In genomic region chr19:45187421-45188100, GRCh38 we compare ENCODE assay signal across 6 cellular contexts. TPM values are rescaled to one million over a fixed set of nuclear protein-coding genes. Genes with fewer than 3 reads are reported as not detected.
DNase-seq lines count a peak whose midpoint lies in the region; ATAC-seq lines count a peak whose summit lies in the region.

No MANE protein-coding gene starts in this region.

- no peak overlapping the region for H3K4me3 Mint-ChIP-seq in T-cell

- H3K27me3 Mint-ChIP-seq in T-cell = no peaks in the 10 kb centered on the region

- CTCF ChIA-PET in T-cell (lab: Charles Lee) = interaction anchor here in 1 of 2 donors (0.6 to 1.2 kb wide), 2 partner anchors 68 to 151 kb away, joined by 4 read pairs; no protein-coding TSS in a partner anchor

- DNase-seq in activated CD4-positive, alpha-beta T cell treated with anti-CD3 and anti-CD28 coated beads for 48 hours = peak; percentile 30
- DNase-seq in activated CD4-positive, alpha-beta T cell treated with anti-CD3 and anti-CD28 coated beads for 4 hours = no peak
- DNase-seq in T-cell = peak in 18 of 34 experiments; percentile 11 to 36 (median 18)
- peak; percentile 80 for DNase-seq in left kidney (ENCODE audit: low read depth, low spot score)

- ATAC-seq in T-cell (replicated peaks in 1 of 4) (peak; percentile 78 to 87 (median 82)), GM18909 (IDR thresholded peaks at IDR 0.05; ENCODE audit: poor library complexity, unreplicated experiment) (no peak), HG02840 (IDR thresholded peaks at IDR 0.05; ENCODE audit: low FRiP score, unreplicated experiment) (no peak)

- POLR2A ChIA-PET in T-cell (lab: Charles Lee) = no interaction called here

- H3K36me3 Mint-ChIP-seq in T-cell = peaks cover 9% of the 10 kb centered on the region

- H3K4me1 Mint-ChIP-seq in T-cell = peaks cover 11 to 19% (median 15%) of the 10 kb centered on the region in 3 donors

- no peaks in the 10 kb centered on the region for H3K9me3 Mint-ChIP-seq in T-cell

- no peak overlapping the region for H3K27ac Mint-ChIP-seq in T-cell

RNA-seq across cellular contexts. Expression of gene BLOC1S3, which starts 9.0 kb away (rescaled TPM):
- total RNA-seq in T-cell = 10 to 100 TPM; 14.9 to 36.2 (median 32.8) TPM

RNA-seq across cellular contexts. Expression of gene TRAPPC6A, which starts 9.5 kb away (rescaled TPM):
- total RNA-seq in T-cell = 10 to 100 TPM; 53.9 to 92.4 (median 73.7) TPM

RNA-seq across cellular contexts. Expression of gene NKPD1, which starts 26.8 kb away (rescaled TPM):
- total RNA-seq in T-cell = 1 to 10 TPM in 4 of 5 donors, under 1 TPM in 1; 0.95 to 1.3 (median 1.2) TPM

RNA-seq across cellular contexts. Expression of gene EXOC3L2, which starts 57.6 kb away (rescaled TPM):
- not detected for total RNA-seq in T-cell

Comparison
In these comparisons a context has a peak if more than half of its experiments do, and no peak if none do; other contexts are left out.
1. DNase-seq: peak in activated CD4-positive, alpha-beta T cell treated with anti-CD3 and anti-CD28 coated beads for 48 hours (single experiment), T-cell (18 of 34) and left kidney (single experiment); none in activated CD4-positive, alpha-beta T cell treated with anti-CD3 and anti-CD28 coated beads for 4 hours (0 of 2).
2. ATAC-seq: peak in T-cell (4 of 4); none in GM18909 (single experiment) and HG02840 (single experiment).